ENCODE assay signal across 27 cellular contexts in the genomic region with DNA sequence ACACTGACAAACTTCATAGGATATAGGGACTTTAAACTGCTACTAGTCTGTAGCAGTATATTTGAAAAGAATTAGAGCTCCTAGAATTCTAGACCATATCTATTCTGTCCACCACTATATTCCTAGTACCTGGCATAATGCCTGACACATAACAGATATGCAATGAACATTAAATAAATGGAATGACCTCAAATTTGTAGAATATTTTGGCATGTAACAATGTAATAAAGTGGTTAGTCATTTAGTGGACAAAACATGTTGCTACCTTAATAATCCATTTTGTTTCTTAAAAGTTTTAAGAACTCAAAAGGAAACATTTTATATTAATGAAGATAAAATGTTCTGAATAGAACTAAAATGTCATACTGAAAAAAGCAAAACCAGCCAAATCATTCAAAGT.
"Had no signal": no experiment of that assay in that cellular context is flagged by ENCODE, and none has a peak within 500 bp of the region (broad histone marks: within the 10 kb centered on the region; RNA-seq: fewer than 3 reads in every experiment).

No MANE protein-coding gene starts in this region.

- H3K9me3 ChIP-seq: SJSA1 had no signal

- H3K27ac ChIP-seq: brain microvascular endothelial cell, cardiac muscle cell, SJSA1, WERI-Rb-1 had no signal

- ATAC-seq: activated CD8-positive, alpha-beta memory T cell treated with anti-CD3 and anti-CD28 coated beads, Interleukin-2, amount 10 ng/mL, durations not matched to agents 7 days and 5 days; activated naive CD8-positive, alpha-beta T cell treated with anti-CD3 and anti-CD28 coated beads, Interleukin-2, amount 50 U/mL, for 24 hours; Panc1 had no signal

- H3K36me3 ChIP-seq: brain microvascular endothelial cell, cardiac muscle cell, WERI-Rb-1 had no signal

- DNase-seq: activated CD4-positive, alpha-beta memory T cell treated with anti-CD3 and anti-CD28 coated beads, Interleukin-2, amount 10 ng/mL, durations not matched to agents 7 days and 5 days; activated CD4-positive, alpha-beta T cell treated with anti-CD3 and anti-CD28 coated beads for 1 hour; activated CD4-positive, CD25-positive, alpha-beta regulatory T cell; activated CD8-positive, alpha-beta memory T cell treated with anti-CD3 and anti-CD28 coated beads for 24 hours; activated CD8-positive, alpha-beta memory T cell treated with anti-CD3 and anti-CD28 coated beads, Interleukin-2, amount 10 ng/mL, durations not matched to agents 7 days and 5 days; activated CD8-positive, alpha-beta memory T cell treated with anti-CD3 and anti-CD28 coated beads, Interleukin-2, amount 50 U/mL, for 48 hours; activated effector memory CD4-positive, alpha-beta T cell treated with Interleukin-2 at 50 U/mL for 16 hours; activated naive CD4-positive, alpha-beta T cell treated with anti-CD3 and anti-CD28 coated beads, Interleukin-2, amount 10 ng/mL, durations not matched to agents 7 days and 5 days; activated naive CD8-positive, alpha-beta T cell treated with anti-CD3 and anti-CD28 coated beads, Interleukin-2, amount 50 U/mL, for 24 hours; activated T-cell treated with anti-CD3 and anti-CD28 coated beads, Interleukin-2, amount 50 U/mL, for 48 hours; amniotic stem cell; aorta; brain microvascular endothelial cell; NCI-H1048; NCI-H1105 treated with DMSO at 0.1 percent for 48 hours; NCI-H1436; NCI-H1694; NCI-H2029; NCI-H510A; NCI-H526; NCI-H748 treated with DMSO at 0.1 percent for 48 hours; SHP77; T1000; WERI-Rb-1 had no signal

- H3K4me3 ChIP-seq: cardiac muscle cell, SJSA1 had no signal

- H3K27me3 ChIP-seq: brain microvascular endothelial cell, cardiac muscle cell, SJSA1 had no signal

- H3K4me1 ChIP-seq: SJSA1 had no signal
